ENCODE assay signal across 11 cellular contexts in the genomic region with DNA sequence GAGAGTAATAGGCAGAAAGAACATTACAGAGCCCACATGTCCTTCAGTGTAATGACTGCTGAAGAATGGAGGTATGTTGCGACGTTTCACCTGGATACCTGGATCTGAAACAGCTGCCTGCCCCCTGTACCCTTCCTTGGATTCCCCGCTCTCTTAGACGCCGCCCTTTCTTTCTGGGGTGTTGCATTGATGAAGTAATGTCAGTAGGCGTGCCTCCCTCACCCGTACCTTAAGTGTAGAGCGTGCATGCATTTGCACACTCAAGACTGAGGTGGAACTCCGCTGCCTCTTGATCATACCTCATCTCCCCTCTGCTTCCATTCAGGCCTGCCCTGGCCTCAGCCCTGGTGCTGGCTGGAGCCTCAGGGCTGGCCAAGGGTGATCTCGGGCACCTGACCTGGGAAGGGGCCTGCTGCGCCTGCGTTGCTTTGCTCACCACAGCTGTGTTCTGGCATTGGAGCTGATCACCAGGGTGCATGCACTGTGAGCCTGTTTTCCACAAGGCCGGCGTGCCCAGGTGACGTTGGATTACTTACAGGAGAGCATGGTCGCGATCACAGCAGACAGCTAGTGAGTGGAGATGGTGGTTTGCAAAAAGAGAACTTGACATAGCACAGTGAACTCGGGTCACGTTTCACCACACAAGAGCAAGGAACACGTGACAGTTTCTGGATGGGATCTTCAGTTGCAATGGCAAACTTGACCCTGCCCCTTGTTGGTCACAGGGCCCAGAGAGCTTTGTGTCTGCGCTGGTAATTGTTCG.
DNase-seq lines count a peak whose midpoint lies in the region; ATAC-seq and TF ChIP-seq lines count a peak whose summit lies in the region.
"Had no signal": no experiment of that assay in that cellular context is flagged by ENCODE, and none has a peak within 500 bp of the region (broad histone marks: within the 10 kb centered on the region; RNA-seq: fewer than 3 reads in every experiment).

No MANE protein-coding gene starts in this region.

- intact Hi-C loops in CD8-positive, alpha-beta T cell (cut with DNase I, micrococcal nuclease) = loop anchor here in 1 of 2 experiments (2.0 kb wide), 1 partner anchor 39 kb away; no protein-coding TSS in a partner anchor
- intact Hi-C loops in OCI-LY7 (cut with micrococcal nuclease; ENCODE audit: unreplicated experiment) (no loop called here), Calu3 (cut with micrococcal nuclease; ENCODE audit: unreplicated experiment) (no loop called here)

- peaks cover 58% of the 10 kb centered on the region for H3K36me3 Mint-ChIP-seq in CD8-positive, alpha-beta T cell
- H3K36me3 Mint-ChIP-seq in Calu3 (ENCODE audit: insufficient read depth, unreplicated experiment) = no peaks in the 10 kb centered on the region

- no peaks in the 10 kb centered on the region for H3K9me3 ChIP-seq in CD8-positive, alpha-beta T cell (ENCODE audit: low read length)
- H3K9me3 ChIP-seq in HUES64 (ENCODE audit: insufficient read depth, low read depth, low read length) = no peaks in the 10 kb centered on the region
- no peaks in the 10 kb centered on the region for H3K9me3 ChIP-seq in OCI-LY7 (ENCODE audit: low read length)

- no peak overlapping the region for H3K9ac ChIP-seq in HUES64 (ENCODE audit: low read depth, low read length)

- peak overlapping the region; percentile 6 for H3K27ac Mint-ChIP-seq in CD8-positive, alpha-beta T cell
- no peak overlapping the region for H3K27ac Mint-ChIP-seq in Calu3 (ENCODE audit: unreplicated experiment)

- H3K4me3 Mint-ChIP-seq in CD8-positive, alpha-beta T cell = no peak overlapping the region
- H3K4me3 Mint-ChIP-seq in Calu3 (ENCODE audit: low read depth, unreplicated experiment) = no peak overlapping the region

- CTCF ChIA-PET in CD8-positive, alpha-beta T cell (lab: Charles Lee) = interaction anchor here (9.4 kb wide), 1 partner anchor 145 kb away, joined by 127 read pairs; no protein-coding TSS in a partner anchor
- CTCF ChIA-PET in OCI-LY7 (lab: Charles Lee; ENCODE audit: unreplicated experiment) = no interaction called here
- CTCF ChIA-PET in Calu3 (lab: Charles Lee) = no interaction called here

- H3K4me1 ChIP-seq in CD8-positive, alpha-beta T cell (ENCODE audit: insufficient read depth, low read length) = peaks cover 4% of the 10 kb centered on the region
- H3K4me1 ChIP-seq in HUES64 (ENCODE audit: insufficient read depth, low read length) (peaks cover 79% of the 10 kb centered on the region), OCI-LY7 (ENCODE audit: insufficient read depth, low read length, poor library complexity, severe bottlenecking) (peaks cover 31% of the 10 kb centered on the region)

- no peaks in the 10 kb centered on the region for H3K9me2 ChIP-seq in OCI-LY7 (ENCODE audit: insufficient read depth, low read length)

- DNase-seq in CD8-positive, alpha-beta T cell = no peak
- peak; percentile 54 for DNase-seq in OCI-LY7 (ENCODE audit: low spot score)
- peak; percentile 7 to 29 for DNase-seq in lung microvascular endothelial cell (ENCODE audit: low read depth in 2 of 2)
- DNase-seq in stimulated activated CD4-positive, alpha-beta T cell treated with anti-CD3 and anti-CD28 coated beads, Interleukin-2, amount 100 ng/mL, for 24 hours = no peak
- DNase-seq in Calu3 = no peak
- DNase-seq in iPS-NIHi7 (ENCODE audit: extremely low spot score) = no peak
- DNase-seq: brain microvascular endothelial cell, midbrain had no signal

- no peaks in the 10 kb centered on the region for H3K27me3 Mint-ChIP-seq in CD8-positive, alpha-beta T cell (ENCODE audit: low read depth)
- H3K27me3 Mint-ChIP-seq in Calu3 (ENCODE audit: unreplicated experiment) = no peaks in the 10 kb centered on the region

- WGBS in HUES64 = 87% methylated on average over 22 of the region's 22 CpGs

- no peak overlapping the region for H3K27ac ChIP-seq in CD8-positive, alpha-beta T cell (ENCODE audit: low read depth, low read length)
- peak overlapping the region; percentile 1; the same call in 1 of the 2 replicates for H3K27ac ChIP-seq in HUES64 (ENCODE audit: low read depth, low read length)
- peak overlapping the region; percentile 33 for H3K27ac ChIP-seq in OCI-LY7 (ENCODE audit: low read depth, low read length, poor library complexity, severe bottlenecking)
- H3K27ac ChIP-seq: brain microvascular endothelial cell, C4-2B had no signal

- H3K4me1 Mint-ChIP-seq in CD8-positive, alpha-beta T cell (ENCODE audit: low read depth) = peaks cover 70% of the 10 kb centered on the region
- H3K4me1 Mint-ChIP-seq in Calu3 (ENCODE audit: low read depth, unreplicated experiment) = peaks cover 8% of the 10 kb centered on the region

- peaks cover 86% of the 10 kb centered on the region for H3K79me2 ChIP-seq in OCI-LY7 (ENCODE audit: insufficient read depth, low read depth, low read length)

- POLR2A ChIA-PET in CD8-positive, alpha-beta T cell (lab: Charles Lee) = no interaction called here
- POLR2A ChIA-PET in OCI-LY7 (lab: Charles Lee) = interaction anchor here (0.6 to 1.4 kb wide), 4 partner anchors 9 to 141 kb away, joined by 3 to 4 read pairs (median 4); no protein-coding TSS in a partner anchor

- H2AFZ ChIP-seq in OCI-LY7 (ENCODE audit: low read length) = no peak overlapping the region

- no peak overlapping the region for H3K4me3 ChIP-seq in CD8-positive, alpha-beta T cell (ENCODE audit: low read depth, low read length)
- H3K4me3 ChIP-seq in HUES64 (ENCODE audit: low read length) = no peak overlapping the region
- peak overlapping the region; percentile 19 for H3K4me3 ChIP-seq in OCI-LY7 (ENCODE audit: low read depth, low read length, poor library complexity, severe bottlenecking)

- no peak for ATAC-seq in CD8-positive, alpha-beta T cell
- no peak for ATAC-seq in HG03442 (IDR thresholded peaks at IDR 0.05; ENCODE audit: unreplicated experiment)

- H3K9me3 Mint-ChIP-seq in CD8-positive, alpha-beta T cell = no peaks in the 10 kb centered on the region
- H3K9me3 Mint-ChIP-seq in Calu3 (ENCODE audit: low read depth, unreplicated experiment) = no peaks in the 10 kb centered on the region

- H4K20me1 ChIP-seq in OCI-LY7 (ENCODE audit: insufficient read depth, low read length) = peaks cover 14% of the 10 kb centered on the region

- peak overlapping the region; percentile 65; the same call in 1 of the 2 replicates for H3K4me2 ChIP-seq in OCI-LY7 (ENCODE audit: low read length)

- H3K27me3 ChIP-seq in CD8-positive, alpha-beta T cell (ENCODE audit: insufficient read depth, low read length) = no peaks in the 10 kb centered on the region
- H3K27me3 ChIP-seq in HUES64 (ENCODE audit: insufficient read depth, low read length) = no peaks in the 10 kb centered on the region
- H3K27me3 ChIP-seq: brain microvascular endothelial cell had no signal

- no TSS peak for BruUV-seq in OCI-LY7 (replicated peaks; lab: Mats Ljungman, UMichigan)
- BruUV-seq in Calu3 (replicated peaks; lab: Mats Ljungman, UMichigan) = no TSS peak

- H3K36me3 ChIP-seq in CD8-positive, alpha-beta T cell (ENCODE audit: insufficient read depth, low read length) = peaks cover 4% of the 10 kb centered on the region
- H3K36me3 ChIP-seq in HUES64 (ENCODE audit: insufficient read depth, low read length) (no peaks in the 10 kb centered on the region), OCI-LY7 (ENCODE audit: insufficient read depth, low read length) (peaks cover 63% of the 10 kb centered on the region)

- TF ChIP-seq CTCF in CD8-positive, alpha-beta T cell (IDR thresholded peaks at IDR 0.05) = no peak
- TF ChIP-seq CTCF in OCI-LY7 (conservative IDR thresholded peaks at IDR 0.05; ENCODE audit: low read length) = no peak
- TF ChIP-seq CTCF in Calu3 (IDR thresholded peaks at IDR 0.05; ENCODE audit: unreplicated experiment) = no peak

Comparison
In these comparisons a context has a peak if more than half of its experiments do, and no peak if none do; other contexts are left out.
1. DNase-seq: peak in OCI-LY7 (single experiment) and lung microvascular endothelial cell (2 of 2); none in CD8-positive, alpha-beta T cell (0 of 7), stimulated activated CD4-positive, alpha-beta T cell treated with anti-CD3 and anti-CD28 coated beads, Interleukin-2, amount 100 ng/mL, for 24 hours (0 of 2), Calu3 (single experiment) and iPS-NIHi7 (single experiment).